ENCODE assay signal across 10 cellular contexts in the genomic region with DNA sequence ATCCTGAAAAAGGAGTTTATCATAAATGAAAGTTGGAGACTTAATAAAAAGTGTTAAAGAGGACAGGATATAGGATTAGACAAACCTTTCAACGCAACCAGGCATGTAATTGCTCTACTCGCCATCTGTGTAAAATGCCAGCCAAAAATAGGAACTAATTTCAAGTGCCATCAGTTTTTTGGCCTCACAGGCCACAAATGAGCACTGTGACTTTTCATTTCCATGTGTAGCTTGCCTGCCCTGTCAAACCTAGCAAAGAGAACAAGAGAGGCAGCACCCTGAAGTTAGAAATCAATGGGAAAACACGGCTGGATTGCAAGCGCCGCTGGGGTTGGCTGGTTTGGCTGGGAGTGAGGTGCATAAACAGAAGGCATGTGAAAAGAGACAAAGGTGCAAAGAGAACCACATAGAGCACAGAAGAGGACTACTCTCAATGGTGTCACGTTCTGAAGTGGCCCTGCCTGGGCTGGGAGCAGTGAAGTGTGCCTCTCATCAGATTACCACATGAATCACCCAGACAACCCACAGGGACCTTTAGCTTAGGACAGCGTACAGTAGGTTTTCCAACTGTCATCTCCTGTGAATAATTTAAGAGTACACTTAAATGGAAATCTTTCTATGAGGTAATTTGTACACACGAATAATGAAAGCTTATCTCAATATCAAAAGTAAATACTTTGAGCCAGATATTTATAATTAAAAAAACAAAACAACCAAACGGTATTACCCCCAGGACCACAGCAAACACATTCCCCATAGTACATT.
DNase-seq lines count a peak whose midpoint lies in the region; ATAC-seq and TF ChIP-seq lines count a peak whose summit lies in the region.
"Had no signal": no experiment of that assay in that cellular context is flagged by ENCODE, and none has a peak within 500 bp of the region (broad histone marks: within the 10 kb centered on the region; RNA-seq: fewer than 3 reads in every experiment).

No MANE protein-coding gene starts in this region.

- H3K27ac ChIP-seq in right lobe of liver: no peak overlapping the region

- H3K36me3 ChIP-seq in right lobe of liver: no peaks in the 10 kb centered on the region

- H3K4me3 ChIP-seq in right lobe of liver: no peak overlapping the region

- peaks cover 0 to 22% (median 0%) of the 10 kb centered on the region in 4 donors for H3K4me1 ChIP-seq in right lobe of liver

- no peak for TF ChIP-seq POLR2A in right lobe of liver (IDR thresholded peaks at IDR 0.05)

- intact Hi-C loops in right lobe of liver (cut with DNase I): no loop called here

- 47% methylated on average over 8 of the region's 9 CpGs for WGBS in right lobe of liver (ENCODE audit: insufficient coverage, low coverage, low lambda C conversion rate, missing lambda C conversion rate)

- peak; percentile 29 for DNase-seq in ELR (ENCODE audit: low read depth)
- DNase-seq in NCI-H1092 (lab: John Stamatoyannopoulos, UW): peak; percentile 90
- DNase-seq in NOMO-1 treated with dmso at 0.1 percent for 144 hours (lab: John Stamatoyannopoulos, UW; ENCODE audit: unreplicated experiment): peak; percentile 3
- no peak for DNase-seq in right lobe of liver
- DNase-seq in activated CD4-positive, CD25-positive, alpha-beta regulatory T cell (lab: John Stamatoyannopoulos, UW): no peak
- no peak for DNase-seq in cortex of kidney (lab: John Stamatoyannopoulos, UW)
- no peak for DNase-seq in AG08396 (ENCODE audit: low spot score)
- DNase-seq in T-helper 1 cell: no peak
- DNase-seq: activated gamma-delta T cell, T-cell had no signal

- no peak for TF ChIP-seq CTCF in right lobe of liver (IDR thresholded peaks at IDR 0.05)

- ATAC-seq in right lobe of liver: peak; percentile 27 to 60 (median 42)
- ATAC-seq: T-cell had no signal

- H3K27me3 ChIP-seq in right lobe of liver: no peaks in the 10 kb centered on the region

- H3K9me3 ChIP-seq in right lobe of liver: no peaks in the 10 kb centered on the region

Comparison
In these comparisons a context has a peak if more than half of its experiments do, and no peak if none do; other contexts are left out.
1. DNase-seq: peak in ELR (single experiment), NCI-H1092 (single experiment) and NOMO-1 treated with dmso at 0.1 percent for 144 hours (single experiment); none in right lobe of liver (0 of 3), activated CD4-positive, CD25-positive, alpha-beta regulatory T cell (0 of 4), cortex of kidney (single experiment), AG08396 (single experiment) and T-helper 1 cell (0 of 5).